In the genomic region with DNA sequence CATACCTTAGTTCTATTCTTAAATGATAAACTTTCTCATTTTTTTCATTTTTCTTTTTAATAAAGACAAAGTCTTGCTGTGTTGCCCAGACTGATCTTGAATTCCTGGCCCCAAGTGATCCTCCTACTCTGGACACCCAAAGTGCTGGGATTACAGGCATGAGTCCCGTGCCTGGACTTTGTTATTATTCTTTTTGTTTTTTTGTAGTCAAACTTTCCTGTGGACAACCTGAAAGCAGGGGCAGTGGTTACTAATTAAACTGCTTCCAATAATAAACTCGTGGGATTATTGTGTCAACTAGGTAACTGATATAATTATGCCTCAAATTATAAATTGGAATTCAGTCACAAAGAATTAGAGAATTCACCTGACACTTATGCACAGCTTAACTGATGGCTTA, we compare ENCODE assay signal across 8 cellular contexts.
"Had no signal": no experiment of that assay in that cellular context is flagged by ENCODE, and none has a peak within 500 bp of the region (broad histone marks: within the 10 kb centered on the region; RNA-seq: fewer than 3 reads in every experiment).

No MANE protein-coding gene starts in this region.

- DNase-seq: GM23248, H7, HFFc6, KBM-7 had no signal

- H3K4me3 ChIP-seq: GM23248, HAP-1 had no signal

- ATAC-seq: HCT116 had no signal

- H3K9ac ChIP-seq: GM23248 had no signal

- H3K4me3 Mint-ChIP-seq: HFFc6, IgD-negative memory B cell had no signal

- H3K27ac ChIP-seq: GM23248 had no signal

- H3K9me3 Mint-ChIP-seq: HFFc6 had no signal

- FAIRE-seq: HTR-8/SVneo had no signal

- H2AFZ ChIP-seq: GM23248 had no signal

- H3K27ac Mint-ChIP-seq: HFFc6, IgD-negative memory B cell had no signal

- H3K9me3 ChIP-seq: HAP-1 had no signal

- H3K36me3 ChIP-seq: HAP-1 had no signal

- H3K36me3 Mint-ChIP-seq: IgD-negative memory B cell had no signal
